In genomic region chr2:189285962-189286648, GRCh38 we compare ENCODE assay signal across 11 cellular contexts.
DNase-seq lines count a peak whose midpoint lies in the region; TF ChIP-seq lines count a peak whose summit lies in the region.
"Had no signal": no experiment of that assay in that cellular context is flagged by ENCODE, and none has a peak within 500 bp of the region (broad histone marks: within the 10 kb centered on the region; RNA-seq: fewer than 3 reads in every experiment).

No MANE protein-coding gene starts in this region.

- no peaks in the 10 kb centered on the region for H3K27me3 Mint-ChIP-seq in CD4-positive, alpha-beta memory T cell
- H3K27me3 Mint-ChIP-seq: dendritic cell treated with granulocyte-macrophage colony-stimulating factor and Interleukin-4, amounts not matched to agents 40 ng/mL and 50 ng/mL, for 4 days had no signal

- H3K9me3 ChIP-seq in GM23248 (ENCODE audit: low read depth) (no peaks in the 10 kb centered on the region), skeletal muscle satellite cell (replicated peaks; ENCODE audit: low read length) (no peaks in the 10 kb centered on the region)
- H3K9me3 ChIP-seq in CD4-positive, alpha-beta memory T cell (ENCODE audit: control insufficient read depth in 1 of 2, low read length in 2 of 2), result no peaks in the 10 kb centered on the region

- peaks cover 4 to 15% (median 7%) of the 10 kb centered on the region in 4 donors for H3K4me1 Mint-ChIP-seq in CD4-positive, alpha-beta memory T cell

- H3K4me3 Mint-ChIP-seq in CD4-positive, alpha-beta memory T cell, result no peak overlapping the region
- H3K4me3 Mint-ChIP-seq: dendritic cell treated with granulocyte-macrophage colony-stimulating factor and Interleukin-4, amounts not matched to agents 40 ng/mL and 50 ng/mL, for 4 days had no signal

- peak; percentile 94 for DNase-seq in GM23248
- DNase-seq in SK-N-DZ (ENCODE audit: low spot score), result peak; percentile 8
- peak; percentile 85 for DNase-seq in glomerular visceral epithelial cell (ENCODE audit: extremely low spot score)
- DNase-seq in HEK293T (ENCODE audit: extremely low spot score), result no peak
- DNase-seq in GM13977 (ENCODE audit: low spot score), result no peak
- no peak for DNase-seq in CD4-positive, alpha-beta memory T cell
- DNase-seq in NCI-H2029 (lab: John Stamatoyannopoulos, UW), result no peak
- DNase-seq: midbrain had no signal

- POLR2A ChIA-PET in HEK293T (lab: Yijun Ruan, JAX), result no interaction called here
- POLR2A ChIA-PET in CD4-positive, alpha-beta memory T cell (lab: Charles Lee; ENCODE audit: partially characterized antibody), result no interaction called here

- intact Hi-C loops in CD4-positive, alpha-beta memory T cell (cut with micrococcal nuclease), result loop anchor here (5.0 kb wide), 1 partner anchor 61 kb away; no protein-coding TSS in a partner anchor

- H3K9me3 Mint-ChIP-seq in CD4-positive, alpha-beta memory T cell, result peaks cover 0 to 3% (median 0%) of the 10 kb centered on the region in 8 donors
- H3K9me3 Mint-ChIP-seq: dendritic cell treated with granulocyte-macrophage colony-stimulating factor and Interleukin-4, amounts not matched to agents 40 ng/mL and 50 ng/mL, for 4 days had no signal

- H3F3A ChIP-seq in GM23248 (ENCODE audit: insufficient read depth), result peaks cover 46% of the 10 kb centered on the region

- H3K4me2 ChIP-seq in GM23248 (ENCODE audit: unreplicated experiment), result peak overlapping the region; percentile 61
- H3K4me2 ChIP-seq in skeletal muscle satellite cell (ENCODE audit: low read length), result peak overlapping the region; percentile 65

- WGBS in GM23248 (ENCODE audit: low coverage in 1 of 2, low lambda C conversion rate in 2 of 2, missing lambda C conversion rate in 2 of 2), 2 experiments, result 10 to 19% methylated on average over 3 of the region's 3 CpGs

- H3K4me1 ChIP-seq in GM23248 (ENCODE audit: insufficient read depth) (peaks cover 41% of the 10 kb centered on the region), skeletal muscle satellite cell (ENCODE audit: control insufficient read depth, insufficient read depth, low read length) (peaks cover 44% of the 10 kb centered on the region)
- no peaks in the 10 kb centered on the region for H3K4me1 ChIP-seq in CD4-positive, alpha-beta memory T cell (ENCODE audit: insufficient read depth, low read length)

- no peak for TF ChIP-seq CTCF in GM13977 (IDR thresholded peaks at IDR 0.05; ENCODE audit: extremely low read depth, insufficient read depth, missing control alignments)

- H3K9me2 ChIP-seq in GM23248 (ENCODE audit: insufficient read depth), result no peaks in the 10 kb centered on the region

- H3K79me2 ChIP-seq in GM23248 (ENCODE audit: insufficient read depth), result peaks cover 12% of the 10 kb centered on the region

- peak overlapping the region in 2 of 7 donors; percentile 5 to 24 for H3K27ac Mint-ChIP-seq in CD4-positive, alpha-beta memory T cell
- H3K27ac Mint-ChIP-seq: dendritic cell treated with granulocyte-macrophage colony-stimulating factor and Interleukin-4, amounts not matched to agents 40 ng/mL and 50 ng/mL, for 4 days had no signal

- in situ Hi-C loops in GM23248 (cut with MboI), result loop anchor here (10.0 kb wide), 1 partner anchor 181 kb away; no protein-coding TSS in a partner anchor
- in situ Hi-C loops in GM13977 (cut with MboI; ENCODE audit: low pct_unique_long_range_greater_than_20kb, low sequenced_read_pairs, unreplicated experiment), result loop anchor here (25.0 kb wide), 1 partner anchor 174 kb away; no protein-coding TSS in a partner anchor

- H3K36me3 Mint-ChIP-seq in CD4-positive, alpha-beta memory T cell, result no peaks in the 10 kb centered on the region

- no peaks in the 10 kb centered on the region for H4K20me1 ChIP-seq in GM23248 (ENCODE audit: insufficient read depth)

- H2AFZ ChIP-seq in GM23248, result no peak overlapping the region

- H3K27ac ChIP-seq in GM23248, result peak overlapping the region; percentile 88
- no peak overlapping the region for H3K27ac ChIP-seq in CD4-positive, alpha-beta memory T cell (ENCODE audit: low read depth, low read length)
- H3K27ac ChIP-seq: VCaP had no signal

- peak overlapping the region; percentile 38 for H3K4me3 ChIP-seq in GM23248
- H3K4me3 ChIP-seq in skeletal muscle satellite cell (ENCODE audit: low read length), result no peak overlapping the region
- H3K4me3 ChIP-seq in CD4-positive, alpha-beta memory T cell (ENCODE audit: low read length in 2 of 2), result no peak overlapping the region

- CTCF ChIA-PET in HEK293T (lab: Yijun Ruan, JAX), result no interaction called here
- CTCF ChIA-PET in CD4-positive, alpha-beta memory T cell (lab: Charles Lee; ENCODE audit: partially characterized antibody), result no interaction called here

- H3K27me3 ChIP-seq in GM23248 (replicated peaks; ENCODE audit: insufficient read depth) (no peaks in the 10 kb centered on the region), skeletal muscle satellite cell (ENCODE audit: control insufficient read depth, insufficient read depth, low read length) (no peaks in the 10 kb centered on the region)
- H3K27me3 ChIP-seq in CD4-positive, alpha-beta memory T cell (ENCODE audit: insufficient read depth, low read length), result no peaks in the 10 kb centered on the region

- H3K36me3 ChIP-seq in GM23248 (ENCODE audit: low read depth) (no peaks in the 10 kb centered on the region), skeletal muscle satellite cell (ENCODE audit: insufficient read depth, low read length) (no peaks in the 10 kb centered on the region)
- H3K36me3 ChIP-seq in CD4-positive, alpha-beta memory T cell (ENCODE audit: insufficient read depth, low read length), result no peaks in the 10 kb centered on the region

- peak overlapping the region; percentile 63 for H3K9ac ChIP-seq in GM23248
- H3K9ac ChIP-seq in skeletal muscle satellite cell (ENCODE audit: low read depth, low read length), result peak overlapping the region; percentile 73

TF ChIP-seq in HEK293T, 16 proteins besides CTCF, POLR2A, EP300 and RAD21:
- TF ChIP-seq L3MBTL2 (conservative IDR thresholded peaks at IDR 0.05) (no peak), HDGF (IDR thresholded peaks at IDR 0.05; ENCODE audit: borderline replicate concordance) (no peak), LEF1 (IDR thresholded peaks at IDR 0.05; ENCODE audit: borderline replicate concordance) (no peak), ELF4 (IDR thresholded peaks at IDR 0.05) (no peak), ZNF384 (IDR thresholded peaks at IDR 0.05) (no peak), BHLHE40 (IDR thresholded peaks at IDR 0.05; ENCODE audit: borderline replicate concordance) (no peak), SUZ12 (IDR thresholded peaks at IDR 0.05) (no peak), FOXA1 (IDR thresholded peaks at IDR 0.05) (no peak), PKNOX1 (IDR thresholded peaks at IDR 0.05) (no peak), CTBP1 (IDR thresholded peaks at IDR 0.05; ENCODE audit: borderline replicate concordance) (no peak), NFRKB (IDR thresholded peaks at IDR 0.05) (no peak), FOXK2 (IDR thresholded peaks at IDR 0.05) (no peak), FOXM1 (IDR thresholded peaks at IDR 0.05; ENCODE audit: borderline replicate concordance) (no peak), ARNT (IDR thresholded peaks at IDR 0.05) (no peak), TARDBP (IDR thresholded peaks at IDR 0.05) (no peak), SP1 (IDR thresholded peaks at IDR 0.05) (no peak)

Comparison
In these comparisons a context has a peak if more than half of its experiments do, and no peak if none do; other contexts are left out.
1. DNase-seq: peak in GM23248 (single experiment), SK-N-DZ (single experiment) and glomerular visceral epithelial cell (single experiment); none in HEK293T (single experiment), GM13977 (single experiment), CD4-positive, alpha-beta memory T cell (0 of 5) and NCI-H2029 (single experiment).